ENCODE assay signal across 8 cellular contexts in the genomic region with DNA sequence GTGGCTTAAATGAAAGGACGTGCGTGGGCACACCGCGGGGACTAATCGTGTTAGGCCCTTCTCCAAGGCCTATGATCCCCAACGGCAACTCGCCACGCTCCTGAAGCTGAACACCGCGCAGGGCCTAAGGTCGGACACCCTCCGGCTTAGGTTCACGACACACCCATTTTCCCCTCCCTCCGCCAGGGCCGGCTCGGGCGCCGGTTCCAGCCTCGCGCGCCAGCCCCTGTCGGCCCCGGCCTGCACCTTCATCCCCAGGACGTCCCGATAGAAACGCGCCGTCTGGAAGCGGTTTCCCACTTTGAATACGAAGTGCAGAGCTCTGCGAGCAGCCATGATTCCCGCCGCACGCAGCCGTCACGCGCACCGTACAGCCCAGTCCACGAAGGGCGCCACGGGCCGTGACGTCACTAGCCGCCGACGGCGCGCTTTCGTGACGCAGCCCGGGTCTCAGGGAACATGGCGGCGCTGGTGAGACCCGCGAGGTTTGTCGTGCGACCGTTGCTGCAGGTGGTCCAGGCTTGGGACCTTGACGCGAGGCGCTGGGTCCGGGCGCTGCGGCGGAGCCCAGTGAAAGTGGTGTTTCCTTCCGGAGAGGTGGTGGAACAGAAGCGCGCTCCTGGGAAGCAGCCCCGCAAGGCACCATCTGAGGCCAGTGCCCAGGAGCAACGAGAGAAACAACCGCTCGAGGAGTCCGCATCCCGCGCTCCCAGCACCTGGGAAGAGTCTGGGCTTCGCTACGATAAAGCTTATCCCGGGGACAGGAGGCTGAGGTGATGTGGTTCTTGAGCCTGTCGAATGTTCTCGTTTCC. TPM values are rescaled to one million over a fixed set of nuclear protein-coding genes. Genes with fewer than 3 reads are reported as not detected.
A peak's percentile ranks its signal among the peaks of the same experiment; 100 is the strongest.
DNase-seq lines count a peak whose midpoint lies in the region; ATAC-seq and TF ChIP-seq lines count a peak whose summit lies in the region.

A gene with protein sequence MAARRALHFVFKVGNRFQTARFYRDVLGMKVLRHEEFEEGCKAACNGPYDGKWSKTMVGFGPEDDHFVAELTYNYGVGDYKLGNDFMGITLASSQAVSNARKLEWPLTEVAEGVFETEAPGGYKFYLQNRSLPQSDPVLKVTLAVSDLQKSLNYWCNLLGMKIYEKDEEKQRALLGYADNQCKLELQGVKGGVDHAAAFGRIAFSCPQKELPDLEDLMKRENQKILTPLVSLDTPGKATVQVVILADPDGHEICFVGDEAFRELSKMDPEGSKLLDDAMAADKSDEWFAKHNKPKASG (minus strand): TSS at position 361 of the 812 bp plus-strand sequence. CDS start 25 bp downstream, at position 336.
A gene with protein sequence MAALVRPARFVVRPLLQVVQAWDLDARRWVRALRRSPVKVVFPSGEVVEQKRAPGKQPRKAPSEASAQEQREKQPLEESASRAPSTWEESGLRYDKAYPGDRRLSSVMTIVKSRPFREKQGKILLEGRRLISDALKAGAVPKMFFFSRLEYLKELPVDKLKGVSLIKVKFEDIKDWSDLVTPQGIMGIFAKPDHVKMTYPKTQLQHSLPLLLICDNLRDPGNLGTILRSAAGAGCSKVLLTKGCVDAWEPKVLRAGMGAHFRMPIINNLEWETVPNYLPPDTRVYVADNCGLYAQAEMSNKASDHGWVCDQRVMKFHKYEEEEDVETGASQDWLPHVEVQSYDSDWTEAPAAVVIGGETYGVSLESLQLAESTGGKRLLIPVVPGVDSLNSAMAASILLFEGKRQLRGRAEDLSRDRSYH (plus strand): TSS at position 434 of the 812 bp plus-strand sequence. CDS start 26 bp downstream, at position 460.

- peaks cover 42% of the 10 kb centered on the region for H3K36me3 Mint-ChIP-seq in activated CD4-positive, alpha-beta T cell treated with anti-CD3 and anti-CD28 coated beads, Interleukin-2, amount 10 ng/mL, durations not matched to agents 24 days and 14 days (ENCODE audit: low read depth)

- ATAC-seq in HG03378 (IDR thresholded peaks at IDR 0.05; ENCODE audit: unreplicated experiment) (peak; percentile 67), left lobe of liver (peak; percentile 93)

- no peak for TF ChIP-seq CTCF in coronary artery (IDR thresholded peaks at IDR 0.05)

- peak within 1 kb of the TSS; percentile 71 to 89 for H3K27ac ChIP-seq in coronary artery

- H3K27me3 Mint-ChIP-seq in activated CD4-positive, alpha-beta T cell treated with anti-CD3 and anti-CD28 coated beads, Interleukin-2, amount 10 ng/mL, durations not matched to agents 24 days and 14 days: no peaks in the 10 kb centered on the region

- DNase-seq in Ammon's horn (ENCODE audit: low spot score) (peak; percentile 94), NCI-H524 treated with DMSO at 0.1 percent for 48 hours (lab: John Stamatoyannopoulos, UW) (peak; percentile 37), coronary artery (ENCODE audit: low spot score) (peak; percentile 92), left lobe of liver (ENCODE audit: low spot score) (peak; percentile 94)
- peak; percentile 100 for DNase-seq in activated CD4-positive, alpha-beta T cell treated with anti-CD3 and anti-CD28 coated beads, Interleukin-2, amount 10 ng/mL, durations not matched to agents 24 days and 14 days
- peak; percentile 95 to 96 for DNase-seq in stimulated activated CD4-positive, alpha-beta T cell treated with anti-CD3 and anti-CD28 coated beads, Interleukin-2, amount 100 ng/mL, for 24 hours

- peak within 1 kb of the TSS; percentile 96 for H3K4me3 Mint-ChIP-seq in activated CD4-positive, alpha-beta T cell treated with anti-CD3 and anti-CD28 coated beads, Interleukin-2, amount 10 ng/mL, durations not matched to agents 24 days and 14 days

- H3K4me1 Mint-ChIP-seq in activated CD4-positive, alpha-beta T cell treated with anti-CD3 and anti-CD28 coated beads, Interleukin-2, amount 10 ng/mL, durations not matched to agents 24 days and 14 days: peaks cover 26% of the 10 kb centered on the region

- peak; percentile 93 for TF ChIP-seq POLR2A in GM19099 (IDR thresholded peaks at IDR 0.05; ENCODE audit: extremely low read depth, insufficient read length, low read depth)

- peak within 1 kb of the TSS; percentile 92 for H3K27ac Mint-ChIP-seq in activated CD4-positive, alpha-beta T cell treated with anti-CD3 and anti-CD28 coated beads, Interleukin-2, amount 10 ng/mL, durations not matched to agents 24 days and 14 days

- H3K4me3 ChIP-seq in coronary artery: peak within 1 kb of the TSS; percentile 98

- intact Hi-C loops in activated CD4-positive, alpha-beta T cell treated with anti-CD3 and anti-CD28 coated beads, Interleukin-2, amount 10 ng/mL, durations not matched to agents 24 days and 14 days (cut with micrococcal nuclease): loop anchor here (1.0 to 5.0 kb wide), 4 partner anchors 30 to 215 kb away; a partner anchor contains a TSS

- no peaks in the 10 kb centered on the region for H3K9me3 Mint-ChIP-seq in activated CD4-positive, alpha-beta T cell treated with anti-CD3 and anti-CD28 coated beads, Interleukin-2, amount 10 ng/mL, durations not matched to agents 24 days and 14 days

RNA-seq across cellular contexts. Expression of the first gene that starts in this region (rescaled TPM):
- total RNA-seq in activated CD4-positive, alpha-beta T cell treated with anti-CD3 and anti-CD28 coated beads, Interleukin-2, amount 10 ng/mL, durations not matched to agents 24 days and 14 days: 82.4 and 83.2 TPM in 2 replicates
- total RNA-seq in left lobe of liver: 35.4 TPM

RNA-seq across cellular contexts. Expression of the second gene that starts in this region (rescaled TPM):
- total RNA-seq in activated CD4-positive, alpha-beta T cell treated with anti-CD3 and anti-CD28 coated beads, Interleukin-2, amount 10 ng/mL, durations not matched to agents 24 days and 14 days: 32.5 and 33.1 TPM in 2 replicates
- total RNA-seq in left lobe of liver: 13.3 TPM

Comparison
In these comparisons a context has a peak if more than half of its experiments do, and no peak if none do; other contexts are left out.
1. Peak in every context shown above with its lines: DNase-seq, ATAC-seq, H3K4me3 ChIP-seq and H3K27ac ChIP-seq.
2. DNase-seq: peak in every context shown above with its lines; median percentile 100 in activated CD4-positive, alpha-beta T cell treated with anti-CD3 and anti-CD28 coated beads, Interleukin-2, amount 10 ng/mL, durations not matched to agents 24 days and 14 days; 96 in stimulated activated CD4-positive, alpha-beta T cell treated with anti-CD3 and anti-CD28 coated beads, Interleukin-2, amount 100 ng/mL, for 24 hours; 94 in Ammon's horn; 94 in left lobe of liver; 92 in coronary artery; 37 in NCI-H524 treated with DMSO at 0.1 percent for 48 hours.